ENCODE assay signal across 22 cellular contexts in the genomic region with DNA sequence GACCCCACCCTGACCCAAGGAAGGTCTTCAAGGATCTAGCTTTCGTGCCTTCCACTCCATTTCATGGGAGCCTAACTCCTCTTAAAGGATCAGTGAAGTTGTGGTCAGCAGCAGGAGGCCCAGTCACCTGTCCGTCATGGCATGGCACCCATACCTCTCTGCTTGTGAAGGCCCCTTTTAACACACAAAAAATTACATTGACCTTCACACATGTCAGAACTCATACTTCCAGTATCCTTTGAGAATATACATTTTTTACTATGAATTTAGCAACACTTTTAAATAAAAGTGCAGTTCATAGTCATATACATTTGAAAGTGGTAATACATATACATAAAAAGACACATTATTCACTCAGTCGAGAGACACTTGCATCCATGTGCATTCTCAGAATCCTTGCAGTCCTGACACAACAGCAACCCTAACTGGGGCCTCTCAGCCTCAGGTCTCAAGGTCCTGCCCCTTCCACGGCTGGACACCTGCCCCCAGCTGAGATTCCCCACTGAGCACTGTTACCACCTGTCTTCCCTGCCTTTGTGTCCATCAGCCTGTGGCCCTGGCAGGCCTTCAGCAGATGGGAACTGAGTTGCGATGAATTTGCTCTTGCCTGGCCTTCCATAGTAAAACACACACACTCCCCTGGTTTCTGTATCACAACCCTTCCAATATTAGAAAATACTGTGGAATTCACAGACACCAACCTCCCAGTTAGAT. TPM values are rescaled to one million over a fixed set of nuclear protein-coding genes. Genes with fewer than 3 reads are reported as not detected.
"Had no signal": no experiment of that assay in that cellular context is flagged by ENCODE, and none has a peak within 500 bp of the region (broad histone marks: within the 10 kb centered on the region; RNA-seq: fewer than 3 reads in every experiment).

No MANE protein-coding gene starts in this region.

- ATAC-seq: activated CD8-positive, alpha-beta memory T cell treated with anti-CD3 and anti-CD28 coated beads, Interleukin-2, amount 10 ng/mL, durations not matched to agents 7 days and 5 days; stimulated activated naive B cell treated with anti-CD40 and anti-IgM and Interleukin-4, amounts not matched to agents 10 μg/mL and 1 μg/mL and 100 μg/mL, for 72 hours; T-helper 17 cell had no signal

- DNase-seq: activated CD4-positive, alpha-beta memory T cell treated with anti-CD3 and anti-CD28 coated beads for 36 hours; activated CD4-positive, alpha-beta T cell treated with anti-CD3 and anti-CD28 coated beads for 4 hours; activated CD8-positive, alpha-beta memory T cell treated with anti-CD3 and anti-CD28 coated beads, Interleukin-2, amount 10 ng/mL, durations not matched to agents 7 days and 5 days; activated naive CD8-positive, alpha-beta T cell treated with anti-CD3 and anti-CD28 coated beads, Interleukin-2, amount 10 ng/mL, durations not matched to agents 7 days and 5 days; amygdala; endodermal cell; foreskin melanocyte; glutamatergic neuron; hypothalamus; left lung; retina; stimulated activated naive B cell treated with anti-CD40 and anti-IgM and Interleukin-4, amounts not matched to agents 10 μg/mL and 1 μg/mL and 100 μg/mL, for 72 hours; T-helper 17 cell had no signal

- H3K9me3 ChIP-seq: left lung, thoracic aorta had no signal

- H3K4me3 Mint-ChIP-seq: activated CD4-positive, alpha-beta memory T cell treated with anti-CD3 and anti-CD28 coated beads for 36 hours; activated CD8-positive, alpha-beta memory T cell treated with anti-CD3 and anti-CD28 coated beads, Interleukin-2, amount 10 ng/mL, durations not matched to agents 7 days and 5 days; activated naive CD8-positive, alpha-beta T cell treated with anti-CD3 and anti-CD28 coated beads, Interleukin-2, amount 10 ng/mL, durations not matched to agents 7 days and 5 days; endodermal cell; neural crest cell; stimulated activated naive B cell treated with anti-CD40 and anti-IgM and Interleukin-4, amounts not matched to agents 10 μg/mL and 1 μg/mL and 100 μg/mL, for 72 hours; T-helper 17 cell had no signal

- H3K27me3 Mint-ChIP-seq: activated CD4-positive, alpha-beta memory T cell treated with anti-CD3 and anti-CD28 coated beads for 36 hours; activated naive CD8-positive, alpha-beta T cell treated with anti-CD3 and anti-CD28 coated beads, Interleukin-2, amount 10 ng/mL, durations not matched to agents 7 days and 5 days had no signal

- H3K9me3 Mint-ChIP-seq: activated CD4-positive, alpha-beta memory T cell treated with anti-CD3 and anti-CD28 coated beads for 36 hours; activated naive CD8-positive, alpha-beta T cell treated with anti-CD3 and anti-CD28 coated beads, Interleukin-2, amount 10 ng/mL, durations not matched to agents 7 days and 5 days; endodermal cell; neural crest cell; stimulated activated naive B cell treated with anti-CD40 and anti-IgM and Interleukin-4, amounts not matched to agents 10 μg/mL and 1 μg/mL and 100 μg/mL, for 72 hours had no signal

- H3K36me3 ChIP-seq: left lung, thoracic aorta had no signal

- H3K27ac Mint-ChIP-seq: activated CD4-positive, alpha-beta memory T cell treated with anti-CD3 and anti-CD28 coated beads for 36 hours; activated CD8-positive, alpha-beta memory T cell treated with anti-CD3 and anti-CD28 coated beads, Interleukin-2, amount 10 ng/mL, durations not matched to agents 7 days and 5 days; activated naive CD8-positive, alpha-beta T cell treated with anti-CD3 and anti-CD28 coated beads, Interleukin-2, amount 10 ng/mL, durations not matched to agents 7 days and 5 days; endodermal cell; stimulated activated naive B cell treated with anti-CD40 and anti-IgM and Interleukin-4, amounts not matched to agents 10 μg/mL and 1 μg/mL and 100 μg/mL, for 72 hours; T-helper 17 cell had no signal

- H3K27ac ChIP-seq: left lung, thoracic aorta had no signal

- FAIRE-seq: colon had no signal

- H3K36me3 Mint-ChIP-seq: activated CD4-positive, alpha-beta memory T cell treated with anti-CD3 and anti-CD28 coated beads for 36 hours; activated CD8-positive, alpha-beta memory T cell treated with anti-CD3 and anti-CD28 coated beads, Interleukin-2, amount 10 ng/mL, durations not matched to agents 7 days and 5 days; activated naive CD8-positive, alpha-beta T cell treated with anti-CD3 and anti-CD28 coated beads, Interleukin-2, amount 10 ng/mL, durations not matched to agents 7 days and 5 days; stimulated activated naive B cell treated with anti-CD40 and anti-IgM and Interleukin-4, amounts not matched to agents 10 μg/mL and 1 μg/mL and 100 μg/mL, for 72 hours had no signal

- H3K4me1 Mint-ChIP-seq: neural crest cell, T-helper 17 cell had no signal

- H3K4me3 ChIP-seq: left lung, thoracic aorta had no signal

RNA-seq across cellular contexts. Expression of gene KRT3, which starts 3.7 kb away (rescaled TPM):
- total RNA-seq: activated CD4-positive, alpha-beta memory T cell treated with anti-CD3 and anti-CD28 coated beads for 36 hours; activated CD8-positive, alpha-beta memory T cell treated with anti-CD3 and anti-CD28 coated beads, Interleukin-2, amount 10 ng/mL, durations not matched to agents 7 days and 5 days; activated naive CD8-positive, alpha-beta T cell treated with anti-CD3 and anti-CD28 coated beads, Interleukin-2, amount 10 ng/mL, durations not matched to agents 7 days and 5 days; cardiac septum; endodermal cell; left lung; mononuclear cell; neural crest cell; omental fat pad; posterior vena cava; T-helper 17 cell; thoracic aorta; urinary bladder had no signal
- polyA plus RNA-seq: urinary bladder had no signal

RNA-seq across cellular contexts. Expression of gene KRT4, which starts 14.3 kb away (rescaled TPM):
- total RNA-seq: activated CD4-positive, alpha-beta memory T cell treated with anti-CD3 and anti-CD28 coated beads for 36 hours; activated CD8-positive, alpha-beta memory T cell treated with anti-CD3 and anti-CD28 coated beads, Interleukin-2, amount 10 ng/mL, durations not matched to agents 7 days and 5 days; activated naive CD8-positive, alpha-beta T cell treated with anti-CD3 and anti-CD28 coated beads, Interleukin-2, amount 10 ng/mL, durations not matched to agents 7 days and 5 days; cardiac septum; endodermal cell; epithelial cell of proximal tubule; mononuclear cell; neural crest cell; omental fat pad; posterior vena cava; T-helper 17 cell; thoracic aorta had no signal
- polyA plus RNA-seq: urinary bladder had no signal

RNA-seq across cellular contexts. Expression of gene KRT76, which starts 22.5 kb away (rescaled TPM):
- total RNA-seq: activated CD4-positive, alpha-beta memory T cell treated with anti-CD3 and anti-CD28 coated beads for 36 hours; activated CD8-positive, alpha-beta memory T cell treated with anti-CD3 and anti-CD28 coated beads, Interleukin-2, amount 10 ng/mL, durations not matched to agents 7 days and 5 days; activated naive CD8-positive, alpha-beta T cell treated with anti-CD3 and anti-CD28 coated beads, Interleukin-2, amount 10 ng/mL, durations not matched to agents 7 days and 5 days; cardiac septum; endodermal cell; epithelial cell of proximal tubule; left lung; mononuclear cell; neural crest cell; omental fat pad; posterior vena cava; T-helper 17 cell; thoracic aorta; urinary bladder had no signal
- polyA plus RNA-seq: urinary bladder had no signal

RNA-seq across cellular contexts. Expression of gene KRT79, which starts 34.5 kb away (rescaled TPM):
- total RNA-seq: activated CD4-positive, alpha-beta memory T cell treated with anti-CD3 and anti-CD28 coated beads for 36 hours; activated naive CD8-positive, alpha-beta T cell treated with anti-CD3 and anti-CD28 coated beads, Interleukin-2, amount 10 ng/mL, durations not matched to agents 7 days and 5 days; cardiac septum; endodermal cell; epithelial cell of proximal tubule; mononuclear cell; neural crest cell; posterior vena cava; T-helper 17 cell; thoracic aorta; urinary bladder had no signal
- polyA plus RNA-seq: urinary bladder had no signal

RNA-seq across cellular contexts. Expression of gene KRT78, which starts 49.1 kb away (rescaled TPM):
- total RNA-seq: activated CD4-positive, alpha-beta memory T cell treated with anti-CD3 and anti-CD28 coated beads for 36 hours; activated CD8-positive, alpha-beta memory T cell treated with anti-CD3 and anti-CD28 coated beads, Interleukin-2, amount 10 ng/mL, durations not matched to agents 7 days and 5 days; activated naive CD8-positive, alpha-beta T cell treated with anti-CD3 and anti-CD28 coated beads, Interleukin-2, amount 10 ng/mL, durations not matched to agents 7 days and 5 days; cardiac septum; endodermal cell; epithelial cell of proximal tubule; left lung; mononuclear cell; neural crest cell; posterior vena cava; T-helper 17 cell; thoracic aorta; urinary bladder had no signal
- polyA plus RNA-seq: urinary bladder had no signal
